Comparison of ENCODE assay signal across 25 cellular contexts in the genomic region with DNA sequence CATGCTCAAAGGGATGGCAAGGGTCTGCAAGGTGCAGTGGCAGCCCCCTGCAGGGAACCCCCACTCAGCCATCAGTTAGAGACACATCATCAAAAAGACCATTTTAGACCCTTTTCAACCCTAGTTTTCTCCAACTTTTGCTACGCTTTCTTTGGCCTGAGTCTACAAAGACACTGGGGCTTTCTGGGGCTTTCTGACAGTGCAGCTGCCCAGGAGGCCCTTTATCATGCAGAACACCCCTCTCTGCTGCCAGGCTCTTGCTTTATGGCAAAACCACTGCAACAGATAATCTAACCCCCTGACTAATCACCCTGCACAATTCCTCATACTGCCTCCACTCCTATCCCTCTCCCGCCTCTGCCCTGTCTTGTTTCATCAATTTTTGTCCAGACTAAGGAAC.
"Had no signal": no experiment of that assay in that cellular context is flagged by ENCODE, and none has a peak within 500 bp of the region (broad histone marks: within the 10 kb centered on the region; RNA-seq: fewer than 3 reads in every experiment).

No MANE protein-coding gene starts in this region.

- H3K27ac Mint-ChIP-seq: activated CD4-positive, alpha-beta T cell treated with anti-CD3 and anti-CD28 coated beads, Interleukin-2, amount 10 ng/mL, durations not matched to agents 7 days and 5 days; activated CD8-positive, alpha-beta memory T cell treated with anti-CD3 and anti-CD28 coated beads, Interleukin-2, amount 10 ng/mL, durations not matched to agents 7 days and 5 days; activated CD8-positive, alpha-beta T cell treated with anti-CD3 and anti-CD28 coated beads for 36 hours; activated naive CD4-positive, alpha-beta T cell treated with anti-CD3 and anti-CD28 coated beads, Interleukin-2, amount 50 U/mL, for 24 hours; progenitor cell of endocrine pancreas; type B pancreatic cell had no signal

- H3K27me3 Mint-ChIP-seq: activated naive CD4-positive, alpha-beta T cell treated with anti-CD3 and anti-CD28 coated beads, Interleukin-2, amount 50 U/mL, for 24 hours had no signal

- H3K4me3 Mint-ChIP-seq: activated CD4-positive, alpha-beta T cell treated with anti-CD3 and anti-CD28 coated beads, Interleukin-2, amount 10 ng/mL, durations not matched to agents 7 days and 5 days; activated CD8-positive, alpha-beta memory T cell treated with anti-CD3 and anti-CD28 coated beads, Interleukin-2, amount 10 ng/mL, durations not matched to agents 7 days and 5 days; activated CD8-positive, alpha-beta T cell treated with anti-CD3 and anti-CD28 coated beads for 36 hours; activated naive CD4-positive, alpha-beta T cell treated with anti-CD3 and anti-CD28 coated beads, Interleukin-2, amount 50 U/mL, for 24 hours; type B pancreatic cell had no signal

- H2AFZ ChIP-seq: hepatocyte had no signal

- ATAC-seq: activated CD8-positive, alpha-beta memory T cell treated with anti-CD3 and anti-CD28 coated beads, Interleukin-2, amount 10 ng/mL, durations not matched to agents 7 days and 5 days; activated CD8-positive, alpha-beta T cell treated with anti-CD3 and anti-CD28 coated beads for 36 hours; body of pancreas; naive thymus-derived CD4-positive, alpha-beta T cell had no signal

- H3K4me3 ChIP-seq: body of pancreas, esophagus muscularis mucosa, hepatocyte, left ventricle myocardium inferior, spleen, thoracic aorta, vagina had no signal

- H3K27me3 ChIP-seq: body of pancreas, esophagus muscularis mucosa, hepatocyte, vagina had no signal

- H3K36me3 ChIP-seq: esophagus muscularis mucosa, left ventricle myocardium inferior, spleen, thoracic aorta, vagina had no signal

- DNase-seq: activated CD4-positive, alpha-beta T cell treated with anti-CD3 and anti-CD28 coated beads, Interleukin-2, amount 10 ng/mL, durations not matched to agents 7 days and 5 days; activated CD8-positive, alpha-beta memory T cell treated with anti-CD3 and anti-CD28 coated beads, Interleukin-2, amount 10 ng/mL, durations not matched to agents 7 days and 5 days; activated CD8-positive, alpha-beta T cell treated with anti-CD3 and anti-CD28 coated beads for 36 hours; activated gamma-delta T cell treated with Interleukin-2 at 50 U/mL for 16 hours; activated T-cell treated with anti-CD3 and anti-CD28 coated beads, Interleukin-2, amount 50 U/mL, for 1 hour; anterior cingulate cortex; body of pancreas; dermis blood vessel endothelial cell; effector memory CD4-positive, alpha-beta T cell; glutamatergic neuron; left ventricle myocardium inferior; naive thymus-derived CD4-positive, alpha-beta T cell; spleen; stimulated activated CD4-positive, alpha-beta T cell treated with anti-CD3 and anti-CD28 coated beads, Interleukin-4, amount 100 ng/mL, for 1 hour; stimulated activated naive CD4-positive, alpha-beta T cell treated with Interleukin-2 at 50 U/mL for 16 hours; T1000 had no signal

- H3K36me3 Mint-ChIP-seq: activated CD8-positive, alpha-beta memory T cell treated with anti-CD3 and anti-CD28 coated beads, Interleukin-2, amount 10 ng/mL, durations not matched to agents 7 days and 5 days; activated naive CD4-positive, alpha-beta T cell treated with anti-CD3 and anti-CD28 coated beads, Interleukin-2, amount 50 U/mL, for 24 hours; type B pancreatic cell had no signal

- H3K4me2 ChIP-seq: hepatocyte had no signal

- FAIRE-seq: endothelial cell of umbilical vein, frontal cortex had no signal

- H3K27ac ChIP-seq: body of pancreas, esophagus muscularis mucosa, hepatocyte, left ventricle myocardium inferior, spleen, thoracic aorta, vagina had no signal

- H3K9me3 Mint-ChIP-seq: activated CD4-positive, alpha-beta T cell treated with anti-CD3 and anti-CD28 coated beads, Interleukin-2, amount 10 ng/mL, durations not matched to agents 7 days and 5 days; activated CD8-positive, alpha-beta T cell treated with anti-CD3 and anti-CD28 coated beads for 36 hours; activated naive CD4-positive, alpha-beta T cell treated with anti-CD3 and anti-CD28 coated beads, Interleukin-2, amount 50 U/mL, for 24 hours; naive thymus-derived CD4-positive, alpha-beta T cell; type B pancreatic cell had no signal

- H3K9me3 ChIP-seq: body of pancreas, esophagus muscularis mucosa, left ventricle myocardium inferior, spleen, thoracic aorta, vagina had no signal
